ENCODE assay signal across 8 cellular contexts in the genomic region with DNA sequence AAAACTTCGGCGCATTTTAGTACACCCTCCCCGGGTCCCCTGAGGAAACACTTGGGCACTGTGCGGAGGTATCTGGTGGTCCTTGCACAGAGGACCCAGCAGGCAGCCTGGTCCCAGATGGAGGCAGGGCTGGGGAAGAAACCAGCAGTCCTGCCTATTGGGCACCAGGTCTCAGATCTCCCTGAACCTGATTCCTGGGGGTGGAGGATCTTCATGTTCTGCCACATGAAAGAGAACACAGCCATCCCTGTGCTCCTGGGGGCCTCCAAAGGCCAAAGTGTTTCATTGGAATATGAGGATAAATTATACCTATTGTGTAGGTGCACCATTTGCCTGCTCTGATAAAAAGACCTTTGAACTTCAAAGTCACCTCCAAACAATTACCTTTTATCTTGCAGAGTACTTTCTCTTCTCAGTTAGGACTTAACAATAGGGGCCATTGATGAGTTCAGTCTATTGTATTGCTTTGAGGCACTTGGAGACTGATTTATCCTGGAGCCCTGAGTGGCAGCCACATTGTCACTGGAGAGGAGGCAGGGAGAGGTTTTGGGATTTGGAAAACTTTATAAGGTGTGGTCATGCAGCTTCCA. TPM values are rescaled to one million over a fixed set of nuclear protein-coding genes. Genes with fewer than 3 reads are reported as not detected.
DNase-seq lines count a peak whose midpoint lies in the region; TF ChIP-seq lines count a peak whose summit lies in the region.

No MANE protein-coding gene starts in this region.

- DNase-seq in Calu3 (no peak), LNCaP clone FGC (ENCODE audit: low read depth) (no peak), osteocyte (ENCODE audit: extremely low spot score, unreplicated experiment) (no peak), putamen (ENCODE audit: low spot score) (no peak), HK-2 (ENCODE audit: unreplicated experiment) (no peak), NCI-H748 (lab: John Stamatoyannopoulos, UW; ENCODE audit: unreplicated experiment) (no peak), NCI-H2171 treated with DMSO at 0.1 percent for 48 hours (lab: John Stamatoyannopoulos, UW) (no peak)

- H3K27ac Mint-ChIP-seq in Calu3 (ENCODE audit: unreplicated experiment) (peak overlapping the region; percentile 37), osteocyte (ENCODE audit: unreplicated experiment) (peak overlapping the region; percentile 96)
- H3K27ac Mint-ChIP-seq in dendritic cell treated with granulocyte-macrophage colony-stimulating factor and Interleukin-4, amounts not matched to agents 40 ng/mL and 50 ng/mL, for 4 days, result no peak overlapping the region

- CTCF ChIA-PET in Calu3 (lab: Charles Lee), result no interaction called here

- peak overlapping the region; percentile 74 for H3K4me3 Mint-ChIP-seq in Calu3 (ENCODE audit: low read depth, unreplicated experiment)
- H3K4me3 Mint-ChIP-seq in dendritic cell treated with granulocyte-macrophage colony-stimulating factor and Interleukin-4, amounts not matched to agents 40 ng/mL and 50 ng/mL, for 4 days, result peak overlapping the region; percentile 91
- peak overlapping the region; percentile 87 for H3K4me3 Mint-ChIP-seq in osteocyte (ENCODE audit: unreplicated experiment)

- peaks cover 55% of the 10 kb centered on the region for H3K36me3 Mint-ChIP-seq in Calu3 (ENCODE audit: insufficient read depth, unreplicated experiment)
- peaks cover 16% of the 10 kb centered on the region for H3K36me3 Mint-ChIP-seq in dendritic cell treated with granulocyte-macrophage colony-stimulating factor and Interleukin-4, amounts not matched to agents 40 ng/mL and 50 ng/mL, for 4 days (ENCODE audit: low read depth)
- peaks cover 17% of the 10 kb centered on the region for H3K36me3 Mint-ChIP-seq in osteocyte (ENCODE audit: unreplicated experiment)

- H3K4me1 Mint-ChIP-seq in Calu3 (ENCODE audit: low read depth, unreplicated experiment), result peaks cover 34% of the 10 kb centered on the region
- H3K4me1 Mint-ChIP-seq in dendritic cell treated with granulocyte-macrophage colony-stimulating factor and Interleukin-4, amounts not matched to agents 40 ng/mL and 50 ng/mL, for 4 days (ENCODE audit: low read depth), result peaks cover 36% of the 10 kb centered on the region
- peaks cover 48% of the 10 kb centered on the region for H3K4me1 Mint-ChIP-seq in osteocyte (ENCODE audit: unreplicated experiment)

- H3K27me3 Mint-ChIP-seq in Calu3 (ENCODE audit: unreplicated experiment) (no peaks in the 10 kb centered on the region), osteocyte (ENCODE audit: unreplicated experiment) (no peaks in the 10 kb centered on the region)
- peaks cover 13% of the 10 kb centered on the region for H3K27me3 Mint-ChIP-seq in dendritic cell treated with granulocyte-macrophage colony-stimulating factor and Interleukin-4, amounts not matched to agents 40 ng/mL and 50 ng/mL, for 4 days

- TF ChIP-seq CTCF in Calu3 (IDR thresholded peaks at IDR 0.05; ENCODE audit: unreplicated experiment) (no peak), LNCaP clone FGC (IDR thresholded peaks at IDR 0.05; ENCODE audit: control insufficient read depth, extremely low read depth, insufficient read depth) (no peak), osteocyte (IDR thresholded peaks at IDR 0.05) (no peak)

- TSS peak; percentile 58 for BruUV-seq in Calu3 (replicated peaks; lab: Mats Ljungman, UMichigan)

- intact Hi-C loops in Calu3 (cut with micrococcal nuclease; ENCODE audit: unreplicated experiment), result no loop called here
- intact Hi-C loops in dendritic cell treated with granulocyte-macrophage colony-stimulating factor and Interleukin-4, amounts not matched to agents 40 ng/mL and 50 ng/mL, for 4 days (cut with micrococcal nuclease), result no loop called here

- peaks cover 2% of the 10 kb centered on the region for H3K9me3 Mint-ChIP-seq in Calu3 (ENCODE audit: low read depth, unreplicated experiment)
- H3K9me3 Mint-ChIP-seq in dendritic cell treated with granulocyte-macrophage colony-stimulating factor and Interleukin-4, amounts not matched to agents 40 ng/mL and 50 ng/mL, for 4 days, result no peaks in the 10 kb centered on the region
- no peaks in the 10 kb centered on the region for H3K9me3 Mint-ChIP-seq in osteocyte (ENCODE audit: unreplicated experiment)

- peak overlapping the region; percentile 74 for H3K4me3 ChIP-seq in LNCaP clone FGC (ENCODE audit: low read depth, low read length)

RNA-seq across cellular contexts. Expression of gene RCN1, which starts 1.8 kb away (rescaled TPM):
- total RNA-seq in Calu3 (2022) (163 and 186 TPM in 2 replicates), osteocyte (162 and 174 TPM in 2 replicates)
